ENCODE assay signal across 26 cellular contexts in genomic region chr9:8362250-8362649, GRCh38.
DNase-seq lines count a peak whose midpoint lies in the region; ATAC-seq, FAIRE-seq and TF ChIP-seq lines count a peak whose summit lies in the region.
"Had no signal": no experiment of that assay in that cellular context is flagged by ENCODE, and none has a peak within 500 bp of the region (broad histone marks: within the 10 kb centered on the region; RNA-seq: fewer than 3 reads in every experiment).

No MANE protein-coding gene starts in this region.

- intact Hi-C loops in Caco-2 (cut with micrococcal nuclease; ENCODE audit: unreplicated experiment): no loop called here

- BruUV-seq in Caco-2 (replicated peaks; lab: Mats Ljungman, UMichigan): no TSS peak

- H3K36me3 ChIP-seq in Caco-2 (ENCODE audit: control insufficient read depth, insufficient read depth, low read length): no peaks in the 10 kb centered on the region
- H3K36me3 ChIP-seq: BLaER1, esophagus squamous epithelium, HAP-1, left lung, prostate gland had no signal

- CTCF ChIA-PET in Caco-2 (lab: Charles Lee): no interaction called here

- H3K36me3 Mint-ChIP-seq in Caco-2 (ENCODE audit: insufficient read depth, unreplicated experiment) (no peaks in the 10 kb centered on the region), endothelial cell (ENCODE audit: low read depth, unreplicated experiment) (no peaks in the 10 kb centered on the region)
- H3K36me3 Mint-ChIP-seq: activated naive CD4-positive, alpha-beta T cell treated with anti-CD3 and anti-CD28 coated beads, Interleukin-2, amount 50 U/mL, for 24 hours had no signal

- DNase-seq in Caco-2 (no peak), NCI-H82 (lab: John Stamatoyannopoulos, UW) (no peak), NCI-H2107 (lab: John Stamatoyannopoulos, UW) (no peak), endothelial cell (ENCODE audit: low spot score) (no peak), HTR-8/SVneo (ENCODE audit: insufficient read length, low spot score) (no peak)
- DNase-seq: activated CD8-positive, alpha-beta memory T cell treated with anti-CD3 and anti-CD28 coated beads for 24 hours; activated T-cell treated with anti-CD3 and anti-CD28 coated beads, Interleukin-2, amount 50 U/mL, for 72 hours; Calu3; effector memory CD4-positive, alpha-beta T cell; EL; esophagus squamous epithelium; KG1; left lung; NCI-H2081 treated with DMSO at 0.1 percent for 48 hours; NCI-H510A; RPMI8226; stimulated activated CD4-positive, alpha-beta T cell treated with anti-CD3 and anti-CD28 coated beads, Interleukin-4, amount 100 ng/mL, for 1 hour had no signal

- no peak overlapping the region for H3K4me3 ChIP-seq in Caco-2 (ENCODE audit: low read depth, low read length)
- H3K4me3 ChIP-seq: BLaER1, esophagus squamous epithelium, HAP-1, left lung, prostate gland, smooth muscle cell had no signal

- H3K27me3 Mint-ChIP-seq in Caco-2 (ENCODE audit: insufficient read depth, unreplicated experiment) (no peaks in the 10 kb centered on the region), endothelial cell (ENCODE audit: unreplicated experiment) (peaks cover 1% of the 10 kb centered on the region)

- ATAC-seq in GM19463 (IDR thresholded peaks at IDR 0.05; ENCODE audit: unreplicated experiment) (peak; percentile 54), HG02938 (IDR thresholded peaks at IDR 0.05; ENCODE audit: unreplicated experiment) (peak; percentile 78), HG03432 (IDR thresholded peaks at IDR 0.05; ENCODE audit: unreplicated experiment) (peak; percentile 55)
- ATAC-seq: activated CD4-positive, CD25-positive, alpha-beta regulatory T cell treated with anti-CD3 and anti-CD28 coated beads, Interleukin-2, amount 50 U/mL, for 24 hours; activated T-cell treated with anti-CD3 and anti-CD28 coated beads, Interleukin-2, amount 50 U/mL, for 72 hours; left lung had no signal

- H3K4me3 Mint-ChIP-seq in Caco-2 (ENCODE audit: unreplicated experiment) (no peak overlapping the region), endothelial cell (ENCODE audit: unreplicated experiment) (no peak overlapping the region)
- H3K4me3 Mint-ChIP-seq: activated naive CD4-positive, alpha-beta T cell treated with anti-CD3 and anti-CD28 coated beads, Interleukin-2, amount 50 U/mL, for 24 hours; activated T-cell treated with anti-CD3 and anti-CD28 coated beads, Interleukin-2, amount 50 U/mL, for 72 hours had no signal

- POLR2A ChIA-PET in Caco-2 (lab: Charles Lee): no interaction called here

- H3K9me3 Mint-ChIP-seq in Caco-2 (ENCODE audit: unreplicated experiment): no peaks in the 10 kb centered on the region
- H3K9me3 Mint-ChIP-seq in endothelial cell (ENCODE audit: unreplicated experiment): no peaks in the 10 kb centered on the region
- H3K9me3 Mint-ChIP-seq: activated naive CD4-positive, alpha-beta T cell treated with anti-CD3 and anti-CD28 coated beads, Interleukin-2, amount 50 U/mL, for 24 hours; activated T-cell treated with anti-CD3 and anti-CD28 coated beads, Interleukin-2, amount 50 U/mL, for 72 hours had no signal

- H3K4me1 Mint-ChIP-seq in Caco-2 (ENCODE audit: low read depth, unreplicated experiment): peaks cover 6% of the 10 kb centered on the region
- peaks cover 16% of the 10 kb centered on the region for H3K4me1 Mint-ChIP-seq in endothelial cell (ENCODE audit: unreplicated experiment)
- H3K4me1 Mint-ChIP-seq: activated naive CD4-positive, alpha-beta T cell treated with anti-CD3 and anti-CD28 coated beads, Interleukin-2, amount 50 U/mL, for 24 hours had no signal

- no peak for FAIRE-seq in HTR-8/SVneo (lab: Jason Lieb, UNC)

- peak overlapping the region; percentile 72 for H3K27ac Mint-ChIP-seq in Caco-2 (ENCODE audit: unreplicated experiment)
- no peak overlapping the region for H3K27ac Mint-ChIP-seq in endothelial cell (ENCODE audit: unreplicated experiment)
- H3K27ac Mint-ChIP-seq: activated naive CD4-positive, alpha-beta T cell treated with anti-CD3 and anti-CD28 coated beads, Interleukin-2, amount 50 U/mL, for 24 hours; activated T-cell treated with anti-CD3 and anti-CD28 coated beads, Interleukin-2, amount 50 U/mL, for 72 hours had no signal

- H3K9me3 ChIP-seq in Caco-2: no peaks in the 10 kb centered on the region
- H3K9me3 ChIP-seq: BLaER1, esophagus squamous epithelium, HAP-1, left lung, prostate gland had no signal

- H3K27me3 ChIP-seq in Caco-2 (replicated peaks; ENCODE audit: control insufficient read depth, insufficient read depth, low read length): no peaks in the 10 kb centered on the region
- H3K27me3 ChIP-seq: BLaER1, esophagus squamous epithelium, left lung had no signal

- H3K4me1 ChIP-seq in Caco-2: peaks cover 32% of the 10 kb centered on the region
- H3K4me1 ChIP-seq: BLaER1, esophagus squamous epithelium, HAP-1, left lung, prostate gland had no signal

- no peak for TF ChIP-seq CTCF in Caco-2 (IDR thresholded peaks at IDR 0.05; ENCODE audit: insufficient read depth in 1 of 2, low read depth in 1 of 2, low read length in 1 of 2, severe bottlenecking in 1 of 2, unreplicated experiment in 1 of 2)
- no peak for TF ChIP-seq CTCF in endothelial cell (IDR thresholded peaks at IDR 0.05; ENCODE audit: unreplicated experiment)
